In the genomic region with DNA sequence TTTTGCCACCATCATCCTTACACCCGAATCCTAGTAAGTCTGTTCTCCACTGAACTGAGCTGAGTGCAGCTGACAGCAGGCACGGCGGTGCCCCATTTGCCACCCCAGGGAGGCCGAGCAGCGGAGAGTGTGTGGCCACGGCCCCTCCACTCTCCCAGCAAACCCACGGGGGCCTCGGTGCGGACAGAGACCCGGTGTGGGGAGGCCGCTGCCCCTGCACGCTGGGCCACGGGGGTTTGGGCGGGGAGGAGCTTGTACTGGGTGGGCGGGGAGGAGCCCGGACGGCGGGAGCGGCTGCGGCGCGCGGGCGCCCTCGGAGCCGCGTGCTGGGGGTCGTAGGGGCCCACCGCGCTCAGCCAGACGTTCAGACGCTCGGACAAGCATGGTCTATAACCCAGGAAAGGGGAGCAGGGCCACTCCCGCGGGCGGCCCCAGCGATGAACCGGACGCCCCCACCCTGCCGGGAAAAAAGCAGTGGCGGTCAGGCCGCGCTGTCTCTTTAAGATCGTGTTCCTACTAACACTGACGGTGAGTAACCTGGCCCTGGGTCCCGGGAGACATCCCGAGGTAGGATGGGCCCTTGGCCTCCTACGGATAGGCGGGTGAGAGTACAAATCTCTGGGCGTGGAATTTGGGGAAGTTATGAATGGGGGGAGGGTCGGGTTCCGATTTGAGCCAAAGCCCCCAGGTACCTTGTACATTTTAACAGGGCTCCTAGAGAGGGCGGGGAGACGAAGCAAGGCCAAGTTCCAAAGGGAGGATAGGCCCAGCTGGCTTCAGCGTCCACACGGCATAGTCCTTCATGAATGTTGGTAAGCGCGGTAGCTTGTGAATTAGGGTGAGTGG, we compare ENCODE assay signal across 8 cellular contexts. TPM values are rescaled to one million over a fixed set of nuclear protein-coding genes. Genes with fewer than 3 reads are reported as not detected.
DNase-seq lines count a peak whose midpoint lies in the region; ATAC-seq and TF ChIP-seq lines count a peak whose summit lies in the region.

A gene with protein sequence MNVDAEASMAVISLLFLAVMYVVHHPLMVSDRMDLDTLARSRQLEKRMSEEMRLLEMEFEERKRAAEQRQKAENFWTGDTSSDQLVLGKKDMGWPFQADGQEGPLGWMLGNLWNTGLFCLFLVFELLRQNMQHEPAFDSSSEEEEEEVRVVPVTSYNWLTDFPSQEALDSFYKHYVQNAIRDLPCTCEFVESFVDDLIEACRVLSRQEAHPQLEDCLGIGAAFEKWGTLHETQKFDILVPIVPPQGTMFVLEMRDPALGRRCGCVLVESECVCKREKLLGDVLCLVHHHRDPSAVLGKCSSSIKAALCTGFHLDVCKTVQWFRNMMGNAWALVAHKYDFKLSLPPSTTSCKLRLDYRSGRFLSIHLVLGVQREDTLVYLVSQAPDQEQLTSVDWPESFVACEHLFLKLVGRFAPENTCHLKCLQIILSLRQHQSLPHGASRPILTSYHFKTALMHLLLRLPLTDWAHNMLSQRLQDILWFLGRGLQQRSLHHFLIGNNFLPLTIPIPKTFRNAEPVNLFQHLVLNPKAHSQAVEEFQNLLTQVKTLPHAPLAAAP (plus strand): TSS at position 280 of the 846 bp plus-strand sequence. CDS start 523 bp downstream, at position 803.

- H3K4ac ChIP-seq in IMR-90 (ENCODE audit: low read depth, low read length), result peak within 1 kb of the TSS; percentile 2; the same call in 1 of the 2 replicates

- no peak within 1 kb of the TSS for H3K56ac ChIP-seq in IMR-90 (ENCODE audit: extremely low read depth, insufficient read depth, low read length)

- DNase-seq in DMS53 treated with DMSO at 0.1 percent for 48 hours (lab: John Stamatoyannopoulos, UW; ENCODE audit: unreplicated experiment), result peak; percentile 29
- no peak for DNase-seq in IMR-90
- no peak for DNase-seq in progenitor cell of endocrine pancreas (ENCODE audit: low spot score, unreplicated experiment)
- DNase-seq in NCI-H2107 (lab: John Stamatoyannopoulos, UW), result no peak
- no peak for DNase-seq in effector CD4-positive, alpha-beta T cell
- no peak for DNase-seq in HuH-7.5 (ENCODE audit: low spot score)

- H3K18ac ChIP-seq in IMR-90 (ENCODE audit: low read depth, low read length), result no peak within 1 kb of the TSS

- H3K36me3 Mint-ChIP-seq in progenitor cell of endocrine pancreas (ENCODE audit: insufficient read depth), result peaks cover 5% of the 10 kb centered on the region

- H3K27ac ChIP-seq in IMR-90 (ENCODE audit: insufficient read depth, low read length) (peak within 1 kb of the TSS; percentile 12; the same call in 1 of the 2 replicates), gastroesophageal sphincter (peak within 1 kb of the TSS in 3 of 4 donors; percentile 17 to 65 (median 35))

- peaks cover 23% of the 10 kb centered on the region for H3K27me3 ChIP-seq in IMR-90 (ENCODE audit: control insufficient read depth, insufficient read depth, low read length)
- peaks cover 71% of the 10 kb centered on the region for H3K27me3 ChIP-seq in gastroesophageal sphincter

- peaks cover 10% of the 10 kb centered on the region for H3K9me1 ChIP-seq in IMR-90 (ENCODE audit: insufficient read depth, low read length)

- peak within 1 kb of the TSS; percentile 87 for H3K4me2 ChIP-seq in IMR-90 (ENCODE audit: low read depth, low read length)

- no peaks in the 10 kb centered on the region for H3K9me3 Mint-ChIP-seq in progenitor cell of endocrine pancreas (ENCODE audit: low read depth)

- dilution Hi-C loops in IMR-90 (cut with HindIII; ENCODE audit: low sequenced_read_pairs, unreplicated experiment), result no loop called here

- H3K4me3 Mint-ChIP-seq in progenitor cell of endocrine pancreas (ENCODE audit: low read depth), result peak within 1 kb of the TSS; percentile 78

- no peak within 1 kb of the TSS for H3K14ac ChIP-seq in IMR-90 (replicated peaks; ENCODE audit: low read depth, low read length)

- peaks cover 10% of the 10 kb centered on the region for H3K4me1 Mint-ChIP-seq in progenitor cell of endocrine pancreas (ENCODE audit: low read depth)

- H4K91ac ChIP-seq in IMR-90 (ENCODE audit: insufficient read depth, low read depth, low read length), result no peak within 1 kb of the TSS; the same call in 1 of the 2 replicates

- CTCF ChIA-PET in IMR-90 (lab: Yijun Ruan, JAX), result no interaction called here
- CTCF ChIA-PET in activated CD8-positive, alpha-beta memory T cell treated with anti-CD3 and anti-CD28 coated beads for 36 hours (lab: Charles Lee), result interaction anchor here (0.7 to 1.3 kb wide), 4 partner anchors 11 to 202 kb away, joined by 3 read pairs; no protein-coding TSS in a partner anchor

- peak within 1 kb of the TSS; percentile 47 to 77; a peak in 3 of 4 replicates for H4K8ac ChIP-seq in IMR-90 (ENCODE audit: low read depth in 2 of 2, low read length in 2 of 2)

- no peak for TF ChIP-seq EP300 in gastroesophageal sphincter (IDR thresholded peaks at IDR 0.05)

- H2BK20ac ChIP-seq in IMR-90 (ENCODE audit: low read depth, low read length), result no peak within 1 kb of the TSS; the same call in 1 of the 2 replicates

- ATAC-seq in IMR-90 (ENCODE audit: low read depth) (peak; percentile 41), gastroesophageal sphincter (no peak)

- intact Hi-C loops in IMR-90 (cut with micrococcal nuclease), result no loop called here

- H3K27me3 Mint-ChIP-seq in progenitor cell of endocrine pancreas, result peaks cover 51% of the 10 kb centered on the region

- H3K4me3 ChIP-seq in IMR-90 (ENCODE audit: insufficient read depth, low read depth, low read length) (peak within 1 kb of the TSS; percentile 42), gastroesophageal sphincter (peak within 1 kb of the TSS; percentile 10 to 57)

- H2BK120ac ChIP-seq in IMR-90 (ENCODE audit: low read depth, low read length), result no peak within 1 kb of the TSS

- peak within 1 kb of the TSS; percentile 61 for H3K27ac Mint-ChIP-seq in progenitor cell of endocrine pancreas

- H4K20me1 ChIP-seq in IMR-90 (ENCODE audit: insufficient read depth, low read length), result no peaks in the 10 kb centered on the region

- H3K9me3 ChIP-seq in IMR-90 (ENCODE audit: control insufficient read depth, insufficient read depth, low read length), result no peaks in the 10 kb centered on the region
- H3K9me3 ChIP-seq in gastroesophageal sphincter, result no peaks in the 10 kb centered on the region

- H2AFZ ChIP-seq in IMR-90 (replicated peaks; ENCODE audit: low read length, poor library complexity), result peak within 1 kb of the TSS; percentile 76

- H4K5ac ChIP-seq in IMR-90 (ENCODE audit: low read depth, low read length), result no peak within 1 kb of the TSS; the same call in 1 of the 2 replicates

- H3K36me3 ChIP-seq in IMR-90 (ENCODE audit: control insufficient read depth, insufficient read depth, low read length) (no peaks in the 10 kb centered on the region; the same call in 1 of the 2 replicates), gastroesophageal sphincter (no peaks in the 10 kb centered on the region)

- TF ChIP-seq POLR2A in IMR-90 (IDR thresholded peaks at IDR 0.05; ENCODE audit: low read depth, low read length) (no peak), gastroesophageal sphincter (IDR thresholded peaks at IDR 0.05) (no peak)

- no peak for TF ChIP-seq RAD21 in IMR-90 (IDR thresholded peaks at IDR 0.05; ENCODE audit: low read length)

- H3K4me1 ChIP-seq in IMR-90 (ENCODE audit: control insufficient read depth, insufficient read depth, low read length) (peaks cover 6% of the 10 kb centered on the region), gastroesophageal sphincter (peaks cover 0 to 34% (median 2%) of the 10 kb centered on the region in 3 donors)

- H2BK5ac ChIP-seq in IMR-90 (ENCODE audit: low read depth, low read length, poor library complexity, severe bottlenecking), result no peak within 1 kb of the TSS

- peak within 1 kb of the TSS; percentile 48 for H3K23ac ChIP-seq in IMR-90 (ENCODE audit: low read depth, low read length)

- TF ChIP-seq CTCF in IMR-90 (conservative IDR thresholded peaks at IDR 0.05; ENCODE audit: low read depth, low read length) (no peak), gastroesophageal sphincter (IDR thresholded peaks at IDR 0.05) (no peak), progenitor cell of endocrine pancreas (IDR thresholded peaks at IDR 0.05; ENCODE audit: unreplicated experiment) (no peak)

- in situ Hi-C loops in IMR-90 (cut with MboI; ENCODE audit: low sequenced_read_pairs), result no loop called here

- WGBS in IMR-90 (ENCODE audit: extremely low coverage in 2 of 2, insufficient read length in 1 of 2), 2 experiments, result 10% methylated on average over 18 of the region's 58 CpGs; no CpG with 5 or more reads in 1 of the 2 experiments
- WGBS in gastroesophageal sphincter (ENCODE audit: low coverage in 1 of 2), 2 donors, result 20 to 27% methylated on average over 2 to 8 of the region's 58 CpGs

- no peak within 1 kb of the TSS; the same call in 2 of the 3 replicates for H2BK15ac ChIP-seq in IMR-90 (ENCODE audit: low read depth, low read length)

- peak within 1 kb of the TSS; percentile 36; the same call in 1 of the 2 replicates for H3K9ac ChIP-seq in IMR-90 (ENCODE audit: low read depth, low read length)

- no TSS peak for BruUV-seq in IMR-90 (replicated peaks; lab: Mats Ljungman, UMichigan)

- peak within 1 kb of the TSS; percentile 56 for H2AK9ac ChIP-seq in IMR-90 (replicated peaks; ENCODE audit: low read depth, low read length, poor library complexity)

- POLR2A ChIA-PET in IMR-90 (lab: Charles Lee; ENCODE audit: unreplicated experiment), result no interaction called here
- POLR2A ChIA-PET in activated CD8-positive, alpha-beta memory T cell treated with anti-CD3 and anti-CD28 coated beads for 36 hours (lab: Charles Lee), result interaction anchor here (1.2 to 3.0 kb wide), 5 partner anchors 10 to 21 kb away, joined by 3 to 20 read pairs (median 11); a partner anchor contains a TSS

- H2AK5ac ChIP-seq in IMR-90 (ENCODE audit: low read depth, low read length), result peak within 1 kb of the TSS; percentile 80

- H3K79me1 ChIP-seq in IMR-90 (ENCODE audit: low read depth in 1 of 2, low read length in 2 of 2), result no peaks in the 10 kb centered on the region

TF ChIP-seq in IMR-90, 13 proteins besides CTCF, POLR2A, EP300 and RAD21 (continues in another document):
- no peak for TF ChIP-seq RFX5 (IDR thresholded peaks at IDR 0.05; ENCODE audit: low read depth, low read length)
- TF ChIP-seq, protein P1, sequence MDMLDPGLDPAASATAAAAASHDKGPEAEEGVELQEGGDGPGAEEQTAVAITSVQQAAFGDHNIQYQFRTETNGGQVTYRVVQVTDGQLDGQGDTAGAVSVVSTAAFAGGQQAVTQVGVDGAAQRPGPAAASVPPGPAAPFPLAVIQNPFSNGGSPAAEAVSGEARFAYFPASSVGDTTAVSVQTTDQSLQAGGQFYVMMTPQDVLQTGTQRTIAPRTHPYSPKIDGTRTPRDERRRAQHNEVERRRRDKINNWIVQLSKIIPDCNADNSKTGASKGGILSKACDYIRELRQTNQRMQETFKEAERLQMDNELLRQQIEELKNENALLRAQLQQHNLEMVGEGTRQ (IDR thresholded peaks at IDR 0.05; ENCODE audit: low read depth, low read length), result no peak
- no peak for TF ChIP-seq NFE2L2 (IDR thresholded peaks at IDR 0.05; ENCODE audit: low read depth, low read length)

RNA-seq across cellular contexts. Expression of the gene that starts here (rescaled TPM):
- total RNA-seq in IMR-90 (2012; rRNA removed), result 1.1 and 1.4 TPM in 2 replicates
- 0.84 and 0.99 TPM in 2 replicates for polyA plus RNA-seq in IMR-90 (2012; rRNA removed)
- polyA plus RNA-seq in IMR-90 (2012; cell fraction: cytosol; rRNA removed), result 0.96 and 1.4 TPM in 2 replicates
- 0.28 and 0.47 TPM in 2 replicates for polyA plus RNA-seq in IMR-90 (2012; cell fraction: nucleus; rRNA removed; ENCODE audit: low replicate concordance)
- 10 to 100 TPM; 59.8 to 60.7 TPM for total RNA-seq in activated CD8-positive, alpha-beta memory T cell treated with anti-CD3 and anti-CD28 coated beads for 36 hours
- total RNA-seq in gastroesophageal sphincter, result 1 to 10 TPM in 1 of 4 donors, under 1 TPM in 2, not detected in 1; 0.27 to 1.0 (median 0.89) TPM
- 6.1 and 6.9 TPM in 2 replicates for total RNA-seq in progenitor cell of endocrine pancreas
